Comparison of ENCODE assay signal across 8 cellular contexts in the genomic region with DNA sequence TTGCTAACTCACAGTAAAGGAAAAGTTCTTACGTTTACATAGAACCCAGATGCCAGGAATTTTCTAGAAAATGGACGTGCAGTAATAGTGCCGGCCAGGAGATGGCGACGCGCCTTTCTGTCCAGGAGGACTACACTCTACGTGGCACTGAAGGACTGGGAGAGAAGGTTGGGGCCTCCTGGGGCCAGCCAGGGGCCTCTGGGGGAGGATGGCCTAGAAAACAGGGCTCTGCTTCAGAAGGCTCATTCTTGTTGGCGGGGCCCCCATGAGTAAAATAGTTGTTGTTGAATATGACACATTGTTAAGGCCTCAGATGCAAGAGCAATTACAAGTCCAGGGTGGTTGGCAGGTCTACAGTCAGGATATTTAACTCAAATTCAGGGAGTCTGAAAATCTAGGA.
A peak's percentile ranks its signal among the peaks of the same experiment; 100 is the strongest.
DNase-seq lines count a peak whose midpoint lies in the region; ATAC-seq lines count a peak whose summit lies in the region.

No MANE protein-coding gene starts in this region.

- H3K27me3 Mint-ChIP-seq in IgD-negative memory B cell, result no peaks in the 10 kb centered on the region
- no peaks in the 10 kb centered on the region for H3K27me3 Mint-ChIP-seq in T-helper 17 cell
- H3K27me3 Mint-ChIP-seq in immature natural killer cell (ENCODE audit: low read depth in 3 of 3), result peaks cover 0 to 7% (median 0%) of the 10 kb centered on the region in 3 donors

- H3K4me3 Mint-ChIP-seq in IgD-negative memory B cell, result peak overlapping the region in 2 of 4 donors; percentile 24 to 36
- H3K4me3 Mint-ChIP-seq in T-helper 17 cell, result peak overlapping the region; percentile 25
- no peak overlapping the region for H3K4me3 Mint-ChIP-seq in immature natural killer cell

- no peaks in the 10 kb centered on the region for H3K9me3 ChIP-seq in T-helper 17 cell (ENCODE audit: control insufficient read depth, low read length, poor library complexity, severe bottlenecking)

- H3K4me1 Mint-ChIP-seq in IgD-negative memory B cell (peaks cover 39 to 43% (median 42%) of the 10 kb centered on the region in 3 donors), T-helper 17 cell (peaks cover 23% of the 10 kb centered on the region), immature natural killer cell (peaks cover 3 to 10% of the 10 kb centered on the region in 2 donors)

- no peaks in the 10 kb centered on the region for H3K9me3 Mint-ChIP-seq in IgD-negative memory B cell
- no peaks in the 10 kb centered on the region for H3K9me3 Mint-ChIP-seq in immature natural killer cell

- peak overlapping the region in 2 of 3 donors; percentile 26 to 84 for H3K27ac Mint-ChIP-seq in IgD-negative memory B cell
- peak overlapping the region; percentile 47 for H3K27ac Mint-ChIP-seq in T-helper 17 cell
- peak overlapping the region in 1 of 6 donors; percentile 34 for H3K27ac Mint-ChIP-seq in immature natural killer cell

- ATAC-seq in T-helper 17 cell (peak; percentile 84), GM21528 (IDR thresholded peaks at IDR 0.05; ENCODE audit: low FRiP score, unreplicated experiment) (no peak)

- H3K36me3 Mint-ChIP-seq in IgD-negative memory B cell (peaks cover 15% of the 10 kb centered on the region), T-helper 17 cell (ENCODE audit: low read depth) (no peaks in the 10 kb centered on the region), immature natural killer cell (peaks cover 0 to 4% (median 0%) of the 10 kb centered on the region in 3 donors)

- peak; percentile 21 for DNase-seq in NCI-H2227 (lab: John Stamatoyannopoulos, UW; ENCODE audit: unreplicated experiment)
- no peak for DNase-seq in NCI-H2227 treated with DMSO at 0.1 percent for 48 hours (lab: John Stamatoyannopoulos, UW)
- DNase-seq in T-helper 17 cell, result peak in 2 of 3 donors; percentile 24 to 36
- peak; percentile 71 for DNase-seq in astrocyte of the hippocampus (ENCODE audit: low read depth, low spot score)
- peak; percentile 23 to 35 (median 31) for DNase-seq in immature natural killer cell
- peak; percentile 47 to 57 for DNase-seq in stimulated activated CD4-positive, alpha-beta T cell treated with anti-CD3 and anti-CD28 coated beads, Interleukin-2, amount 100 ng/mL, for 48 hours
